ENCODE assay signal across 8 cellular contexts in genomic region chr9:37904647-37905505, GRCh38. TPM values are rescaled to one million over a fixed set of nuclear protein-coding genes. Genes with fewer than 3 reads are reported as not detected.
DNase-seq lines count a peak whose midpoint lies in the region; ATAC-seq and TF ChIP-seq lines count a peak whose summit lies in the region.

No MANE protein-coding gene starts in this region.

- ATAC-seq in Right ventricle myocardium inferior (peak; percentile 30), heart right ventricle (peak; percentile 5 to 70 (median 43))
- no peak for ATAC-seq in activated T-cell treated with anti-CD3 and anti-CD28 coated beads, Interleukin-2, amount 50 U/mL, for 72 hours (replicated peaks in 1 of 2)

- H3K4me3 Mint-ChIP-seq in activated T-cell treated with anti-CD3 and anti-CD28 coated beads, Interleukin-2, amount 50 U/mL, for 72 hours = peak overlapping the region; percentile 86 to 92

- H3K4me3 ChIP-seq in heart right ventricle = peak overlapping the region; percentile 71 to 100 (median 87)
- peak overlapping the region; percentile 81 for H3K4me3 ChIP-seq in retinal pigment epithelial cell (ENCODE audit: low read length)

- H3K9me3 ChIP-seq in heart right ventricle = no peaks in the 10 kb centered on the region

- H3K4me1 ChIP-seq in heart right ventricle = peaks cover 4 to 36% (median 26%) of the 10 kb centered on the region in 9 donors

- 23 to 27% methylated on average over 34 of the region's 34 CpGs for WGBS in heart right ventricle, 2 donors

- H3K27ac Mint-ChIP-seq in activated T-cell treated with anti-CD3 and anti-CD28 coated beads, Interleukin-2, amount 50 U/mL, for 72 hours = peak overlapping the region; percentile 96

- TF ChIP-seq CTCF in heart right ventricle (IDR thresholded peaks at IDR 0.05) = no peak
- TF ChIP-seq CTCF in retinal pigment epithelial cell (conservative IDR thresholded peaks at IDR 0.05; ENCODE audit: low read depth, low read length) = no peak

- H3K4me1 Mint-ChIP-seq in activated T-cell treated with anti-CD3 and anti-CD28 coated beads, Interleukin-2, amount 50 U/mL, for 72 hours (ENCODE audit: low read depth) = peaks cover 30% of the 10 kb centered on the region

- no peaks in the 10 kb centered on the region for H3K27me3 ChIP-seq in heart right ventricle

- DNase-seq in Right ventricle myocardium inferior (ENCODE audit: missing footprints) (no peak), cardiac septum (ENCODE audit: low spot score) (no peak), heart right ventricle (peak in 1 of 2 donors; percentile 30), retinal pigment epithelial cell (ENCODE audit: low read depth) (no peak), NCI-H510A (lab: John Stamatoyannopoulos, UW) (no peak), cerebellar nuclear complex (lab: John Stamatoyannopoulos, UW) (no peak), T-helper 9 cell (no peak)
- DNase-seq in activated T-cell treated with anti-CD3 and anti-CD28 coated beads, Interleukin-2, amount 50 U/mL, for 72 hours = peak in 1 of 2 donors; percentile 10

- peak overlapping the region; percentile 19 to 92 (median 88) for H3K27ac ChIP-seq in heart right ventricle

- H3K27me3 Mint-ChIP-seq in activated T-cell treated with anti-CD3 and anti-CD28 coated beads, Interleukin-2, amount 50 U/mL, for 72 hours (ENCODE audit: low read depth) = no peaks in the 10 kb centered on the region

- intact Hi-C loops in Right ventricle myocardium inferior (cut with DNase I) = loop anchor here (2.0 to 10.0 kb wide), 3 partner anchors 100 to 527 kb away; partner anchors contain the start of gene DCAF10
- intact Hi-C loops in cardiac septum (cut with DNase I) = loop anchor here (10.0 kb wide), 1 partner anchor 420 kb away; the partner anchor contains the start of gene POLR1E
- intact Hi-C loops in heart right ventricle (cut with DNase I) = loop anchor here in 4 of 10 donors (5.0 to 10.0 kb wide), 3 partner anchors 153 to 490 kb away; partner anchors contain the start of genes ALDH1B1 (in 2 of the 4) and TRMT10B (in 1 of the 4)

- peaks cover 0 to 3% of the 10 kb centered on the region in 2 donors for H3K36me3 Mint-ChIP-seq in activated T-cell treated with anti-CD3 and anti-CD28 coated beads, Interleukin-2, amount 50 U/mL, for 72 hours (ENCODE audit: insufficient read depth in 2 of 2)

- peaks cover 0 to 14% (median 0%) of the 10 kb centered on the region in 9 donors for H3K36me3 ChIP-seq in heart right ventricle

- H3K9me3 Mint-ChIP-seq in activated T-cell treated with anti-CD3 and anti-CD28 coated beads, Interleukin-2, amount 50 U/mL, for 72 hours = no peaks in the 10 kb centered on the region

RNA-seq across cellular contexts. Expression of gene SLC25A51, which starts 0.9 kb away (rescaled TPM):
- total RNA-seq in Right ventricle myocardium inferior (22.0 TPM), cardiac septum (29.0 TPM), heart right ventricle (10 to 100 TPM; 16.3 to 26.5 (median 21.3) TPM)
- 10 to 100 TPM; 30.3 to 32.4 TPM for total RNA-seq in activated T-cell treated with anti-CD3 and anti-CD28 coated beads, Interleukin-2, amount 50 U/mL, for 72 hours
- 1 to 10 TPM; 7.0 to 9.5 TPM for polyA plus RNA-seq in heart right ventricle

Comparison
In these comparisons a context has a peak if more than half of its experiments do, and no peak if none do; other contexts are left out.
1. ATAC-seq: peak in Right ventricle myocardium inferior (single experiment) and heart right ventricle (8 of 8); none in activated T-cell treated with anti-CD3 and anti-CD28 coated beads, Interleukin-2, amount 50 U/mL, for 72 hours (0 of 2).